ENCODE assay signal across 23 cellular contexts in genomic region chr2:40304340-40304739, GRCh38.
DNase-seq lines count a peak whose midpoint lies in the region; ATAC-seq and TF ChIP-seq lines count a peak whose summit lies in the region.
"Had no signal": no experiment of that assay in that cellular context is flagged by ENCODE, and none has a peak within 500 bp of the region (broad histone marks: within the 10 kb centered on the region; RNA-seq: fewer than 3 reads in every experiment).

No MANE protein-coding gene starts in this region.

- no peak overlapping the region for H3K27ac Mint-ChIP-seq in glutamatergic neuron (ENCODE audit: unreplicated experiment)
- H3K27ac Mint-ChIP-seq: activated CD4-positive, alpha-beta T cell treated with anti-CD3 and anti-CD28 coated beads for 36 hours; activated naive CD4-positive, alpha-beta T cell treated with anti-CD3 and anti-CD28 coated beads, Interleukin-2, amount 10 ng/mL, durations not matched to agents 7 days and 5 days; naive thymus-derived CD4-positive, alpha-beta T cell had no signal

- H3K4me1 ChIP-seq in heart left ventricle = peaks cover 0 to 50% (median 18%) of the 10 kb centered on the region in 12 donors
- peaks cover 0 to 4% of the 10 kb centered on the region in 2 donors for H3K4me1 ChIP-seq in neuronal stem cell (ENCODE audit: control insufficient read depth in 2 of 2, insufficient read depth in 1 of 2, low read depth in 1 of 2, low read length in 2 of 2)
- H3K4me1 ChIP-seq: foreskin keratinocyte, Peyer's patch had no signal

- intact Hi-C loops in heart left ventricle (cut with DNase I) = no loop called here

- H3K9ac ChIP-seq in neuronal stem cell (ENCODE audit: low read depth, low read length, poor library complexity) = no peak overlapping the region

- no peak for TF ChIP-seq POLR2A in heart left ventricle (IDR thresholded peaks at IDR 0.05)

- H2AK5ac ChIP-seq in neuronal stem cell (ENCODE audit: low read depth, low read length) = no peak overlapping the region

- DNase-seq in EH (ENCODE audit: low read depth) (peak; percentile 23), RPMI7951 (ENCODE audit: low read depth) (peak; percentile 44), heart left ventricle (peak; percentile 47 to 61 (median 52)), neuronal stem cell (ENCODE audit: low spot score) (no peak), glutamatergic neuron (no peak), DMS79 (lab: John Stamatoyannopoulos, UW) (no peak), NCI-H1436 (lab: John Stamatoyannopoulos, UW) (no peak)
- DNase-seq: activated CD4-positive, alpha-beta T cell treated with anti-CD3 and anti-CD28 coated beads for 36 hours; activated naive CD4-positive, alpha-beta T cell treated with anti-CD3 and anti-CD28 coated beads, Interleukin-2, amount 10 ng/mL, durations not matched to agents 7 days and 5 days; cerebellar nuclear complex; effector CD4-positive, alpha-beta T cell; erythroblast; foreskin keratinocyte; KG1; kidney; MV-4-11; naive thymus-derived CD4-positive, alpha-beta T cell; NCI-H187 treated with DMSO at 0.1 percent for 48 hours; NCI-H510A; Peyer's patch; stimulated activated CD8-positive, alpha-beta memory T cell treated with anti-CD3 and anti-CD28 coated beads, Interleukin-4, amount 100 ng/mL, for 48 hours had no signal

- no peak overlapping the region for H4K91ac ChIP-seq in neuronal stem cell (ENCODE audit: low read depth, low read length, poor library complexity)

- ATAC-seq in heart left ventricle (peak; percentile 72 to 86 (median 82)), GM21367 (IDR thresholded peaks at IDR 0.05; ENCODE audit: unreplicated experiment) (no peak)
- ATAC-seq: activated CD4-positive, alpha-beta T cell treated with anti-CD3 and anti-CD28 coated beads for 36 hours; foreskin keratinocyte; naive thymus-derived CD4-positive, alpha-beta T cell had no signal

- no peak overlapping the region for H3K18ac ChIP-seq in neuronal stem cell (ENCODE audit: low read length)

- H3K36me3 ChIP-seq in heart left ventricle (no peaks in the 10 kb centered on the region), neuronal stem cell (replicated peaks in 1 of 2; ENCODE audit: control insufficient read depth in 2 of 2, insufficient read depth in 2 of 2, low read length in 2 of 2) (no peaks in the 10 kb centered on the region)
- H3K36me3 ChIP-seq: Peyer's patch had no signal

- peak overlapping the region; percentile 21 for H3K23ac ChIP-seq in neuronal stem cell (ENCODE audit: low read depth, low read length, poor library complexity)

- 48 to 54% (median 50%) methylated on average over 8 of the region's 8 CpGs for WGBS in heart left ventricle, 4 donors
- WGBS in neuronal stem cell (ENCODE audit: extremely low coverage in 2 of 2, insufficient read length in 2 of 2, insufficient replicate concordance in 1 of 2), 2 donors = no CpG with 5 or more reads among the region's 8 CpGs

- no peaks in the 10 kb centered on the region for H3K36me3 Mint-ChIP-seq in glutamatergic neuron (ENCODE audit: unreplicated experiment)
- H3K36me3 Mint-ChIP-seq: activated naive CD4-positive, alpha-beta T cell treated with anti-CD3 and anti-CD28 coated beads, Interleukin-2, amount 10 ng/mL, durations not matched to agents 7 days and 5 days; naive thymus-derived CD4-positive, alpha-beta T cell had no signal

- no peak overlapping the region for H3K4me3 Mint-ChIP-seq in glutamatergic neuron (ENCODE audit: unreplicated experiment)
- H3K4me3 Mint-ChIP-seq: activated CD4-positive, alpha-beta T cell treated with anti-CD3 and anti-CD28 coated beads for 36 hours; activated naive CD4-positive, alpha-beta T cell treated with anti-CD3 and anti-CD28 coated beads, Interleukin-2, amount 10 ng/mL, durations not matched to agents 7 days and 5 days; CD14-positive monocyte; naive thymus-derived CD4-positive, alpha-beta T cell had no signal

- no peak overlapping the region for H2BK120ac ChIP-seq in neuronal stem cell (ENCODE audit: low read depth, low read length)

- H2BK5ac ChIP-seq in neuronal stem cell (ENCODE audit: low read length) = no peak overlapping the region

- TF ChIP-seq CTCF in heart left ventricle (IDR thresholded peaks at IDR 0.05) (no peak), glutamatergic neuron (IDR thresholded peaks at IDR 0.05; ENCODE audit: partially characterized antibody, unreplicated experiment) (no peak)

- H3K4me3 ChIP-seq in heart left ventricle (no peak overlapping the region), neuronal stem cell (ENCODE audit: low read length in 2 of 2) (no peak overlapping the region)
- H3K4me3 ChIP-seq: Peyer's patch had no signal

- H3K9me3 ChIP-seq in heart left ventricle (no peaks in the 10 kb centered on the region), neuronal stem cell (replicated peaks in 1 of 2; ENCODE audit: control insufficient read depth in 2 of 2, insufficient read depth in 1 of 2, low read depth in 1 of 2, low read length in 2 of 2) (no peaks in the 10 kb centered on the region)
- H3K9me3 ChIP-seq: Peyer's patch had no signal

- H2BK12ac ChIP-seq in neuronal stem cell (ENCODE audit: low read length) = peak overlapping the region; percentile 35

- no peak overlapping the region for H3K14ac ChIP-seq in neuronal stem cell (ENCODE audit: low read length)

- H3K4ac ChIP-seq in neuronal stem cell (ENCODE audit: low read length) = no peak overlapping the region

- H3K27me3 ChIP-seq in heart left ventricle = no peaks in the 10 kb centered on the region
- no peaks in the 10 kb centered on the region for H3K27me3 ChIP-seq in neuronal stem cell (ENCODE audit: control insufficient read depth in 3 of 3, insufficient read depth in 3 of 3, low read depth in 1 of 3, low read length in 3 of 3)
- H3K27me3 ChIP-seq: foreskin keratinocyte, Peyer's patch had no signal

- H2AFZ ChIP-seq in neuronal stem cell (ENCODE audit: low read length) = no peak overlapping the region

- H4K8ac ChIP-seq in neuronal stem cell (ENCODE audit: low read depth, low read length) = no peak overlapping the region

- no peak overlapping the region for H2BK15ac ChIP-seq in neuronal stem cell (ENCODE audit: low read length)

- H3K27ac ChIP-seq in heart left ventricle (peak overlapping the region in 7 of 12 donors; percentile 12 to 58 (median 34)), neuronal stem cell (replicated peaks; ENCODE audit: low read length) (no peak overlapping the region)
- H3K27ac ChIP-seq: foreskin keratinocyte, Peyer's patch had no signal

- H3K79me1 ChIP-seq in neuronal stem cell (ENCODE audit: low read depth, low read length) = no peaks in the 10 kb centered on the region

- H3K9me3 Mint-ChIP-seq in glutamatergic neuron (ENCODE audit: unreplicated experiment) = peaks cover 2% of the 10 kb centered on the region
- H3K9me3 Mint-ChIP-seq: activated naive CD4-positive, alpha-beta T cell treated with anti-CD3 and anti-CD28 coated beads, Interleukin-2, amount 10 ng/mL, durations not matched to agents 7 days and 5 days; CD14-positive monocyte had no signal

- no peaks in the 10 kb centered on the region for H3K4me1 Mint-ChIP-seq in glutamatergic neuron (ENCODE audit: low read depth, unreplicated experiment)
- H3K4me1 Mint-ChIP-seq: activated CD4-positive, alpha-beta T cell treated with anti-CD3 and anti-CD28 coated beads for 36 hours; activated naive CD4-positive, alpha-beta T cell treated with anti-CD3 and anti-CD28 coated beads, Interleukin-2, amount 10 ng/mL, durations not matched to agents 7 days and 5 days; CD14-positive monocyte had no signal

- H3K27me3 Mint-ChIP-seq in glutamatergic neuron (ENCODE audit: unreplicated experiment) = no peaks in the 10 kb centered on the region
- H3K27me3 Mint-ChIP-seq: activated CD4-positive, alpha-beta T cell treated with anti-CD3 and anti-CD28 coated beads for 36 hours; activated naive CD4-positive, alpha-beta T cell treated with anti-CD3 and anti-CD28 coated beads, Interleukin-2, amount 10 ng/mL, durations not matched to agents 7 days and 5 days had no signal

- no peak overlapping the region for H3K4me2 ChIP-seq in neuronal stem cell (ENCODE audit: insufficient read depth, low read length, poor library complexity, severe bottlenecking)

Comparison
In these comparisons a context has a peak if more than half of its experiments do, and no peak if none do; other contexts are left out.
1. DNase-seq: peak in EH (single experiment), RPMI7951 (single experiment) and heart left ventricle (5 of 5); none in neuronal stem cell (single experiment), glutamatergic neuron (single experiment), DMS79 (single experiment) and NCI-H1436 (single experiment).